21 cellular contexts compared by ENCODE assay signal in the genomic region with DNA sequence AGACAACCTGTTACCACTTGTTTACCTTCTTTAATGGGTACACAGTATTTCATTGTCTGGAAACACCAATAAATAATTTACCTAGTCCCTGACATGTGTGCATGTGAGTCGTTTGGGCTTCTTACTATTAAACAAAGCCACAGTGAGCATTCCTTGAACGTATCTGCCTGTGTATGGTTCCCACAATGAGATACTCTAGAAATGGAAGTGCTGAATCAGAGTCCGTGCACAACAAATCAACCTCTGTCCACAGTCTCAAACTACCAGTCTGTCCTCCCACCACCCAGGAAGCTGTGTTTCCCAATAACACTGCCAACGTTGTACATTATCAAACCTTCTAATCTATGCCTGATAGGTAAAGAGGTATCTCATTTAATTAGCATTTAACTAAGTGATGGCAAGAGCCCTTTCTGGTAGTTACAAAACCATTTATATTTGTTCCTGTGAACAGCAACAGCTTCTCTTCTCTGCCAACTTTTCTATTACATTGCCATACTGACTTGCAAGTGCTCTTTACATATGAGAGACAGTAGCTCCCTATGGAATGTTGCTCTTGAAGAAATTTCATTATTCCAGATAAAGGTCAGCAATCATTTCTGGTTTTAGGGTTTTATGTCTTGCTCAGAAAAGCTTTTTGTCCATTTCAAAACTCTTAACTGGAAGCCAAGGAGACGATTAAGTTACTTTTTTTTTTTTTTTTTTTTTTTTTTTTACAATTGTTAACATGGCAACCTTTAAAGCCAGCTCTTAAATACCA.
DNase-seq lines count a peak whose midpoint lies in the region; TF ChIP-seq lines count a peak whose summit lies in the region.
"Had no signal": no experiment of that assay in that cellular context is flagged by ENCODE, and none has a peak within 500 bp of the region (broad histone marks: within the 10 kb centered on the region; RNA-seq: fewer than 3 reads in every experiment).

No MANE protein-coding gene starts in this region.

- H3K9me3 Mint-ChIP-seq in nephron: no peaks in the 10 kb centered on the region
- no peaks in the 10 kb centered on the region for H3K9me3 Mint-ChIP-seq in nephron progenitor cell

- H3K27me3 ChIP-seq in tibial artery: no peaks in the 10 kb centered on the region
- H3K27me3 ChIP-seq: upper lobe of left lung had no signal

- intact Hi-C loops in tibial artery (cut with DNase I; ENCODE audit: low total_unique reads): no loop called here

- CTCF ChIA-PET in HEK293T (lab: Yijun Ruan, JAX): no interaction called here

- H3K9me3 ChIP-seq in tibial artery: no peaks in the 10 kb centered on the region
- H3K9me3 ChIP-seq: HAP-1, upper lobe of left lung had no signal

- peaks cover 71 to 78% (median 72%) of the 10 kb centered on the region in 3 donors for H3K36me3 ChIP-seq in tibial artery

- TF ChIP-seq CTCF in coronary artery (IDR thresholded peaks at IDR 0.05) (no peak), nephron (IDR thresholded peaks at IDR 0.05; ENCODE audit: unreplicated experiment in 3 of 3) (no peak), tibial artery (IDR thresholded peaks at IDR 0.05) (no peak), nephron progenitor cell (IDR thresholded peaks at IDR 0.05) (no peak)

- H3K27me3 Mint-ChIP-seq in nephron (ENCODE audit: low read depth) (peaks cover 4% of the 10 kb centered on the region), nephron progenitor cell (ENCODE audit: low read depth, poor library complexity) (peaks cover 6% of the 10 kb centered on the region)

- H3K27ac Mint-ChIP-seq in nephron (peak overlapping the region; percentile 15 to 86 (median 56)), nephron progenitor cell (no peak overlapping the region)
- H3K27ac Mint-ChIP-seq: naive B cell, T-cell had no signal

- DNase-seq in HEK293T (ENCODE audit: extremely low spot score): no peak
- DNase-seq in coronary artery (ENCODE audit: low spot score): peak; percentile 46
- no peak for DNase-seq in tibial artery
- no peak for DNase-seq in OCI-M2 (lab: John Stamatoyannopoulos, UW; ENCODE audit: unreplicated experiment)
- DNase-seq in NCI-H2107 (lab: John Stamatoyannopoulos, UW): no peak
- no peak for DNase-seq in nephron progenitor cell
- DNase-seq: activated CD4-positive, alpha-beta T cell treated with anti-CD3 and anti-CD28 coated beads, Interleukin-2, amount 50 U/mL, for 4 hours; activated naive CD4-positive, alpha-beta T cell; activated T-cell treated with anti-CD3 and anti-CD28 coated beads for 4 hours; anterior cingulate cortex; COR-L47; cortex of kidney; glutamatergic neuron; naive B cell; NCI-H187; NCI-H345; T-cell had no signal

- H3K4me1 ChIP-seq in tibial artery: peaks cover 0 to 100% (median 85%) of the 10 kb centered on the region in 4 donors

- H3K4me3 ChIP-seq in coronary artery (peak overlapping the region; percentile 52), tibial artery (peak overlapping the region in 1 of 2 donors; percentile 22)
- H3K4me3 ChIP-seq: HAP-1, lung, upper lobe of left lung had no signal

- H3K27ac ChIP-seq in coronary artery: peak overlapping the region; percentile 92 to 95
- peak overlapping the region; percentile 99 for H3K27ac ChIP-seq in tibial artery

- H3K4me3 Mint-ChIP-seq in nephron (no peak overlapping the region), nephron progenitor cell (no peak overlapping the region)
- H3K4me3 Mint-ChIP-seq: naive B cell, T-cell had no signal

- peaks cover 67% of the 10 kb centered on the region for H3K4me1 Mint-ChIP-seq in nephron
- H3K4me1 Mint-ChIP-seq in nephron progenitor cell: peaks cover 98% of the 10 kb centered on the region
- H3K4me1 Mint-ChIP-seq: naive B cell, T-cell had no signal

- POLR2A ChIA-PET in HEK293T (lab: Yijun Ruan, JAX): no interaction called here

- H3K36me3 Mint-ChIP-seq in nephron (ENCODE audit: low read depth) (peaks cover 92% of the 10 kb centered on the region), nephron progenitor cell (ENCODE audit: low read depth) (peaks cover 92% of the 10 kb centered on the region)
- H3K36me3 Mint-ChIP-seq: naive B cell, T-cell had no signal

TF ChIP-seq in HEK293T, 16 proteins besides CTCF, POLR2A, EP300 and RAD21:
- TF ChIP-seq BHLHE40 (IDR thresholded peaks at IDR 0.05; ENCODE audit: borderline replicate concordance) (no peak), ZNF384 (IDR thresholded peaks at IDR 0.05) (peak; percentile 17; the same call in 1 of the 2 replicates)
